Comparison of ENCODE assay signal across 2 cellular contexts in genomic region chr7:94040254-94040653, GRCh38.
A peak's percentile ranks its signal among the peaks of the same experiment; 100 is the strongest.
TF ChIP-seq lines count a peak whose summit lies in the region.

No MANE protein-coding gene starts in this region.

TF ChIP-seq in GM23338, 12 proteins besides CTCF, POLR2A, EP300 and RAD21:
- TF ChIP-seq ZNF331 (CRISPR knock-in tag; IDR thresholded peaks at IDR 0.05; ENCODE audit: low read depth) (no peak), ZNF462 (CRISPR knock-in tag; IDR thresholded peaks at IDR 0.05) (no peak), REST (IDR thresholded peaks at IDR 0.05; ENCODE audit: unreplicated experiment) (no peak), STAT1 (IDR thresholded peaks at IDR 0.05; ENCODE audit: unreplicated experiment) (no peak), POLR2AphosphoS5 (IDR thresholded peaks at IDR 0.05; ENCODE audit: low read depth) (no peak), NANOG (IDR thresholded peaks at IDR 0.05; ENCODE audit: borderline replicate concordance) (no peak), EZH2phosphoT487 (IDR thresholded peaks at IDR 0.05; ENCODE audit: unreplicated experiment) (no peak), ETS1 (IDR thresholded peaks at IDR 0.05) (no peak), ZNF114 (CRISPR knock-in tag; IDR thresholded peaks at IDR 0.05) (no peak), EZH2 (IDR thresholded peaks at IDR 0.05; ENCODE audit: low read depth, unreplicated experiment) (no peak), CREB1 (CRISPR knock-in tag; IDR thresholded peaks at IDR 0.05; ENCODE audit: low read depth) (no peak), JUNB (IDR thresholded peaks at IDR 0.05; ENCODE audit: unreplicated experiment) (no peak)
TF ChIP-seq in GM23338: peak in this region for 0.

TF ChIP-seq in GM12878, 131 proteins besides CTCF, POLR2A, EP300 and RAD21 (continues in another document):
- TF ChIP-seq NR2C2 (IDR thresholded peaks at IDR 0.05; ENCODE audit: borderline replicate concordance, control insufficient read depth, insufficient read length, low read depth) (no peak), MYC (IDR thresholded peaks at IDR 0.05; ENCODE audit: insufficient read depth, insufficient read length, insufficient replicate concordance, low read length, severe bottlenecking) (no peak), ZBTB4 (CRISPR knock-in tag; IDR thresholded peaks at IDR 0.05) (no peak), POLR2AphosphoS2 (IDR thresholded peaks at IDR 0.05; ENCODE audit: low read depth, low read length) (no peak), NFXL1 (IDR thresholded peaks at IDR 0.05; ENCODE audit: borderline replicate concordance) (no peak), ZBED1 (IDR thresholded peaks at IDR 0.05; ENCODE audit: borderline replicate concordance) (no peak), IKZF2 (IDR thresholded peaks at IDR 0.05) (no peak), BHLHE40 (IDR thresholded peaks at IDR 0.05; ENCODE audit: borderline replicate concordance in 1 of 2, low read depth in 2 of 2, low read length in 1 of 2) (peak; percentile 94 to 95), RELB (IDR thresholded peaks at IDR 0.05; ENCODE audit: low read depth) (no peak; the same call in 1 of the 2 replicates), TBL1XR1 (IDR thresholded peaks at IDR 0.05; ENCODE audit: low read depth, low read length) (no peak), PAX5 (IDR thresholded peaks at IDR 0.05; ENCODE audit: borderline replicate concordance, low read depth, low read length) (no peak), ZNF622 (IDR thresholded peaks at IDR 0.05) (no peak), SREBF2 (IDR thresholded peaks at IDR 0.05; ENCODE audit: low read length) (no peak), NR2F1 (conservative IDR thresholded peaks at IDR 0.05) (no peak), STAT3 (IDR thresholded peaks at IDR 0.05; ENCODE audit: low read depth, low read length) (no peak), TAF1 (IDR thresholded peaks at IDR 0.05; ENCODE audit: borderline replicate concordance, low read depth, low read length) (no peak), KLF5 (IDR thresholded peaks at IDR 0.05; ENCODE audit: partially characterized antibody) (no peak), ZNF274 (IDR thresholded peaks at IDR 0.05; ENCODE audit: insufficient read depth, insufficient read length) (no peak), RAD51 (IDR thresholded peaks at IDR 0.05) (peak; percentile 78), FOS (IDR thresholded peaks at IDR 0.05; ENCODE audit: borderline replicate concordance, extremely low read depth, insufficient read length) (no peak), TCF7 (IDR thresholded peaks at IDR 0.05; ENCODE audit: borderline replicate concordance) (no peak), MXI1 (IDR thresholded peaks at IDR 0.05; ENCODE audit: low read depth, low read length) (no peak), GABPA (IDR thresholded peaks at IDR 0.05; ENCODE audit: low read depth) (no peak), REST (IDR thresholded peaks at IDR 0.05; ENCODE audit: low read depth, low read length) (no peak), ZNF217 (IDR thresholded peaks at IDR 0.05) (no peak), SMARCA5 (IDR thresholded peaks at IDR 0.05) (no peak), ZSCAN29 (IDR thresholded peaks at IDR 0.05) (no peak), MLLT1 (IDR thresholded peaks at IDR 0.05) (no peak), RB1 (IDR thresholded peaks at IDR 0.05; ENCODE audit: borderline replicate concordance) (no peak), SRF (IDR thresholded peaks at IDR 0.05; ENCODE audit: low read depth in 2 of 2, low read length in 2 of 2) (no peak), CBX3 (IDR thresholded peaks at IDR 0.05; ENCODE audit: borderline replicate concordance, low read depth) (no peak), PBX3 (IDR thresholded peaks at IDR 0.05; ENCODE audit: insufficient replicate concordance, low read depth, low read length) (peak; percentile 90), SIX5 (IDR thresholded peaks at IDR 0.05; ENCODE audit: low read depth, low read length, severe bottlenecking) (no peak), SIN3A (IDR thresholded peaks at IDR 0.05; ENCODE audit: low read depth, low read length) (no peak), ATF7 (IDR thresholded peaks at IDR 0.05; ENCODE audit: low read depth) (peak; percentile 25; the same call in 1 of the 2 replicates), CHD2 (IDR thresholded peaks at IDR 0.05; ENCODE audit: borderline replicate concordance, low read depth, low read length) (no peak), PRDM15 (CRISPR knock-in tag; IDR thresholded peaks at IDR 0.05) (no peak), E2F8 (IDR thresholded peaks at IDR 0.05; ENCODE audit: low read depth, partially characterized antibody) (no peak), NR2C1 (IDR thresholded peaks at IDR 0.05) (no peak), SMC3 (IDR thresholded peaks at IDR 0.05; ENCODE audit: borderline replicate concordance, low read length) (no peak), BRCA1 (IDR thresholded peaks at IDR 0.05; ENCODE audit: low read depth, low read length) (no peak)
